Comparison of ENCODE assay signal across 10 cellular contexts in the genomic region with DNA sequence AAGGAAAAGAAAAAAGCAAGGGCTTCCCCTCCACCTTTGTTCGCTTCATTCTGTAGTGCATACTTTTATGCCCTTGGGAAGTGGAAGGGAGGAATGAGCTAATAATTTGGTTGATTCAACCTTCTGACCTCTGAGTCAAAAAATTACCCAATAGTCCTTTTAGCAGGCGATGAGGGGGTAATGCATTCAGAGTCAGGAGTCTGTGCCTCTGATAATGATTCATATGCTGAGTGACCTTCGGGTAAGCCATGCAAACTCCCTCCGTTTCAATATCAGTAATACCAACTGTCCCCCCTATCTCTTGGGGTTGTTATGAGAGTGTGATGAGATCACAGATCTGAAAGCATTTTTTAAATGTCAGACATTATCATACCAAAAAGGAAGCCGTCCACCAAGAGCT. TPM values are rescaled to one million over a fixed set of nuclear protein-coding genes. Genes with fewer than 3 reads are reported as not detected.
DNase-seq lines count a peak whose midpoint lies in the region; ATAC-seq, FAIRE-seq and TF ChIP-seq lines count a peak whose summit lies in the region.
"Had no signal": no experiment of that assay in that cellular context is flagged by ENCODE, and none has a peak within 500 bp of the region (broad histone marks: within the 10 kb centered on the region; RNA-seq: fewer than 3 reads in every experiment).

No MANE protein-coding gene starts in this region.

- peak; percentile 96 for ATAC-seq in GM21717 (IDR thresholded peaks at IDR 0.05; ENCODE audit: unreplicated experiment)
- ATAC-seq in left cardiac atrium = peak; percentile 38 to 87

- H3K4me3 ChIP-seq in GM12865 (ENCODE audit: low read depth, low read length) (no peak overlapping the region), vagina (no peak overlapping the region)

- H3K36me3 ChIP-seq in vagina = no peaks in the 10 kb centered on the region

- intact Hi-C loops in left cardiac atrium (cut with DNase I) = no loop called here
- intact Hi-C loops in vagina (cut with DNase I) = no loop called here

- DNase-seq in GM12865 (ENCODE audit: low read depth) (peak; percentile 73), HTR-8/SVneo (ENCODE audit: insufficient read length, low spot score) (peak; percentile 20), left cardiac atrium (no peak), ureter (ENCODE audit: low spot score) (no peak), NCI-H146 (lab: John Stamatoyannopoulos, UW) (no peak), vagina (ENCODE audit: extremely low spot score in 2 of 2) (no peak), SKM-1 treated with dmso at 0.1 percent for 144 hours (lab: John Stamatoyannopoulos, UW; ENCODE audit: unreplicated experiment) (no peak)

- FAIRE-seq in HTR-8/SVneo (lab: Jason Lieb, UNC) = no peak

- no peaks in the 10 kb centered on the region for H3K4me1 ChIP-seq in vagina

- TF ChIP-seq POLR2A in vagina (IDR thresholded peaks at IDR 0.05) = no peak

- TF ChIP-seq CTCF in GM12865 (IDR thresholded peaks at IDR 0.05; ENCODE audit: insufficient read depth, low read depth, low read length, missing control alignments) (no peak), vagina (IDR thresholded peaks at IDR 0.05) (no peak)

- H3K9me3 ChIP-seq in vagina = no peaks in the 10 kb centered on the region

- no peaks in the 10 kb centered on the region for H3K27me3 ChIP-seq in vagina

- H3K27ac ChIP-seq in vagina = no peak overlapping the region
- H3K27ac ChIP-seq: epithelial cell of prostate, KMS-11 had no signal

RNA-seq across cellular contexts. Expression of gene ACSL4, which starts 41.6 kb away (rescaled TPM):
- 10 to 100 TPM; 34.8 to 69.2 TPM for total RNA-seq in left cardiac atrium
- total RNA-seq in ureter = 38.8 TPM
- 39.8 TPM for total RNA-seq in vagina

Comparison
In these comparisons a context has a peak if more than half of its experiments do, and no peak if none do; other contexts are left out.
1. DNase-seq: peak in GM12865 (single experiment) and HTR-8/SVneo (single experiment); none in left cardiac atrium (single experiment), ureter (single experiment), NCI-H146 (single experiment), vagina (0 of 2) and SKM-1 treated with dmso at 0.1 percent for 144 hours (single experiment).